Comparison of ENCODE assay signal across 8 cellular contexts in genomic region chr15:41773729-41774061, GRCh38. TPM values are rescaled to one million over a fixed set of nuclear protein-coding genes. Genes with fewer than 3 reads are reported as not detected.
DNase-seq lines count a peak whose midpoint lies in the region; ATAC-seq, FAIRE-seq and TF ChIP-seq lines count a peak whose summit lies in the region.

No MANE protein-coding gene starts in this region.

- no peak for FAIRE-seq in astrocyte (lab: Jason Lieb, UNC)

- peak overlapping the region; percentile 96 for H3K4me3 Mint-ChIP-seq in activated naive CD4-positive, alpha-beta T cell treated with anti-CD3 and anti-CD28 coated beads, Interleukin-2, amount 50 U/mL, for 24 hours
- H3K4me3 Mint-ChIP-seq in astrocyte (ENCODE audit: unreplicated experiment): peak overlapping the region; percentile 95
- H3K4me3 Mint-ChIP-seq in type B pancreatic cell: peak overlapping the region; percentile 94

- peaks cover 54% of the 10 kb centered on the region for H3K4me1 Mint-ChIP-seq in activated naive CD4-positive, alpha-beta T cell treated with anti-CD3 and anti-CD28 coated beads, Interleukin-2, amount 50 U/mL, for 24 hours
- H3K4me1 Mint-ChIP-seq in astrocyte (ENCODE audit: low read depth, unreplicated experiment) (peaks cover 34% of the 10 kb centered on the region), type B pancreatic cell (ENCODE audit: unreplicated experiment) (peaks cover 40% of the 10 kb centered on the region)

- no peak for ATAC-seq in right lobe of liver

- 9% methylated on average over 7 of the region's 7 CpGs for WGBS in right lobe of liver (ENCODE audit: insufficient coverage, low coverage, low lambda C conversion rate, missing lambda C conversion rate)

- H3K27me3 ChIP-seq in astrocyte (ENCODE audit: insufficient read depth, low read length): no peaks in the 10 kb centered on the region
- no peaks in the 10 kb centered on the region for H3K27me3 ChIP-seq in right lobe of liver

- H4K20me1 ChIP-seq in astrocyte (ENCODE audit: insufficient read depth, low read length): peaks cover 38% of the 10 kb centered on the region

- DNase-seq in activated naive CD4-positive, alpha-beta T cell treated with anti-CD3 and anti-CD28 coated beads, Interleukin-2, amount 50 U/mL, for 16 hours: no peak
- no peak for DNase-seq in astrocyte (ENCODE audit: low read depth)
- no peak for DNase-seq in right lobe of liver
- DNase-seq in type B pancreatic cell (ENCODE audit: extremely low spot score, unreplicated experiment): no peak
- no peak for DNase-seq in NCI-H510A treated with DMSO at 0.1 percent for 48 hours (lab: John Stamatoyannopoulos, UW)
- DNase-seq in NCI-H2081 treated with DMSO at 0.1 percent for 48 hours (lab: John Stamatoyannopoulos, UW): no peak
- no peak for DNase-seq in GM13976 (ENCODE audit: low spot score)

- in situ Hi-C loops in GM13976 (cut with MboI; ENCODE audit: low sequenced_read_pairs, unreplicated experiment): loop anchor here (5.0 kb wide), 1 partner anchor 34 kb away; no protein-coding TSS in a partner anchor

- H3K9me3 ChIP-seq in astrocyte (ENCODE audit: insufficient read depth, low read depth, low read length) (no peaks in the 10 kb centered on the region), right lobe of liver (no peaks in the 10 kb centered on the region)

- no peaks in the 10 kb centered on the region for H3K36me3 Mint-ChIP-seq in activated naive CD4-positive, alpha-beta T cell treated with anti-CD3 and anti-CD28 coated beads, Interleukin-2, amount 50 U/mL, for 24 hours
- H3K36me3 Mint-ChIP-seq in astrocyte (ENCODE audit: low read depth, unreplicated experiment): peaks cover 2% of the 10 kb centered on the region
- peaks cover 7% of the 10 kb centered on the region for H3K36me3 Mint-ChIP-seq in type B pancreatic cell

- peak overlapping the region; percentile 87 for H3K4me2 ChIP-seq in astrocyte (ENCODE audit: low read length)

- H3K36me3 ChIP-seq in astrocyte (ENCODE audit: insufficient read depth, low read length) (peaks cover 7% of the 10 kb centered on the region), right lobe of liver (no peaks in the 10 kb centered on the region)

- no peaks in the 10 kb centered on the region for H3K9me3 Mint-ChIP-seq in activated naive CD4-positive, alpha-beta T cell treated with anti-CD3 and anti-CD28 coated beads, Interleukin-2, amount 50 U/mL, for 24 hours
- H3K9me3 Mint-ChIP-seq in astrocyte (ENCODE audit: unreplicated experiment) (no peaks in the 10 kb centered on the region), type B pancreatic cell (no peaks in the 10 kb centered on the region)

- no peak for TF ChIP-seq CTCF in astrocyte (IDR thresholded peaks at IDR 0.05; ENCODE audit: insufficient read depth, low read depth, low read length)
- no peak for TF ChIP-seq CTCF in right lobe of liver (IDR thresholded peaks at IDR 0.05)
- TF ChIP-seq CTCF in type B pancreatic cell (conservative IDR thresholded peaks at IDR 0.05): no peak
- no peak for TF ChIP-seq CTCF in GM13976 (IDR thresholded peaks at IDR 0.05; ENCODE audit: borderline replicate concordance, control extremely low read depth, extremely low read depth, insufficient read depth, missing control alignments)

- peaks cover 41% of the 10 kb centered on the region for H3K79me2 ChIP-seq in astrocyte (ENCODE audit: insufficient read depth, low read length)

- intact Hi-C loops in right lobe of liver (cut with DNase I): loop anchor here in 1 of 2 donors (5.0 kb wide), 1 partner anchor 34 kb away; no protein-coding TSS in a partner anchor

- H3K27ac ChIP-seq in astrocyte (ENCODE audit: low read depth, low read length) (peak overlapping the region; percentile 76), right lobe of liver (peak overlapping the region; percentile 59 to 77 (median 70))

- TF ChIP-seq POLR2A in right lobe of liver (IDR thresholded peaks at IDR 0.05): no peak

- H3K27me3 Mint-ChIP-seq in activated naive CD4-positive, alpha-beta T cell treated with anti-CD3 and anti-CD28 coated beads, Interleukin-2, amount 50 U/mL, for 24 hours: no peaks in the 10 kb centered on the region
- H3K27me3 Mint-ChIP-seq in astrocyte (ENCODE audit: low read depth, unreplicated experiment): no peaks in the 10 kb centered on the region
- no peaks in the 10 kb centered on the region for H3K27me3 Mint-ChIP-seq in type B pancreatic cell

- H3K4me3 ChIP-seq in astrocyte (ENCODE audit: insufficient read depth, low read depth, low read length): peak overlapping the region; percentile 74
- peak overlapping the region; percentile 66 to 89 (median 83) for H3K4me3 ChIP-seq in right lobe of liver

- peaks cover 53% of the 10 kb centered on the region for H3K4me1 ChIP-seq in astrocyte (ENCODE audit: insufficient read depth, low read length)
- peaks cover 0 to 29% (median 9%) of the 10 kb centered on the region in 4 donors for H3K4me1 ChIP-seq in right lobe of liver

- peak overlapping the region; percentile 90 for H3K27ac Mint-ChIP-seq in activated naive CD4-positive, alpha-beta T cell treated with anti-CD3 and anti-CD28 coated beads, Interleukin-2, amount 50 U/mL, for 24 hours
- peak overlapping the region; percentile 84 for H3K27ac Mint-ChIP-seq in astrocyte (ENCODE audit: unreplicated experiment)
- H3K27ac Mint-ChIP-seq in type B pancreatic cell: peak overlapping the region; percentile 85

- peak overlapping the region; percentile 86 for H3K9ac ChIP-seq in astrocyte (ENCODE audit: low read length)

- H2AFZ ChIP-seq in astrocyte (ENCODE audit: low read depth, low read length): peak overlapping the region; percentile 68

RNA-seq across cellular contexts. Expression of gene MAPKBP1, which starts 0.6 kb away (rescaled TPM):
- total RNA-seq in astrocyte: 30.8 and 30.9 TPM in 2 replicates
- total RNA-seq in right lobe of liver: 1 to 10 TPM; 4.3 to 7.9 (median 5.7) TPM
- 21.1 and 34.8 TPM in 2 replicates for total RNA-seq in type B pancreatic cell (ENCODE audit: low replicate concordance)

RNA-seq across cellular contexts. Expression of gene JMJD7, which starts 54.2 kb away (rescaled TPM):
- 5.7 and 7.6 TPM in 2 replicates for total RNA-seq in astrocyte
- total RNA-seq in right lobe of liver: 1 to 10 TPM; 6.0 to 8.6 (median 7.3) TPM
- total RNA-seq in type B pancreatic cell (ENCODE audit: low replicate concordance): 29.0 and 51.7 TPM in 2 replicates
